17 cellular contexts compared by ENCODE assay signal in genomic region chr6:157486632-157487031, GRCh38.
DNase-seq lines count a peak whose midpoint lies in the region; ATAC-seq and TF ChIP-seq lines count a peak whose summit lies in the region.
"Had no signal": no experiment of that assay in that cellular context is flagged by ENCODE, and none has a peak within 500 bp of the region (broad histone marks: within the 10 kb centered on the region; RNA-seq: fewer than 3 reads in every experiment).

No MANE protein-coding gene starts in this region.

- no peak overlapping the region for H3K4me2 ChIP-seq in DND-41 (ENCODE audit: insufficient read depth, low read length)

- CTCF ChIA-PET in HEK293 (lab: Yijun Ruan, JAX): interaction anchor here (0.5 kb wide), 1 partner anchor 181 kb away, joined by 3 read pairs; no protein-coding TSS in a partner anchor
- CTCF ChIA-PET in activated CD8-positive, alpha-beta T cell treated with anti-CD3 and anti-CD28 coated beads, Interleukin-2, amount 10 ng/mL, durations not matched to agents 7 days and 5 days (lab: Charles Lee): interaction anchor here (1.0 to 1.5 kb wide), 2 partner anchors 25 to 40 kb away, joined by 3 to 7 read pairs; no protein-coding TSS in a partner anchor
- CTCF ChIA-PET in naive thymus-derived CD4-positive, alpha-beta T cell (lab: Charles Lee): no interaction called here

- no peaks in the 10 kb centered on the region for H3K36me3 ChIP-seq in DND-41 (ENCODE audit: insufficient read depth, low read length)
- H3K36me3 ChIP-seq in HEK293 (ENCODE audit: control insufficient read depth in 2 of 2, insufficient read depth in 1 of 2, low read length in 2 of 2): no peaks in the 10 kb centered on the region
- no peaks in the 10 kb centered on the region for H3K36me3 ChIP-seq in naive thymus-derived CD4-positive, alpha-beta T cell (ENCODE audit: control insufficient read depth in 2 of 3, insufficient read depth in 3 of 3, low read length in 3 of 3)
- H3K36me3 ChIP-seq: BE2C, upper lobe of left lung had no signal

- TF ChIP-seq CTCF in DND-41 (IDR thresholded peaks at IDR 0.05; ENCODE audit: borderline replicate concordance, extremely low read depth, low read length, poor library complexity, severe bottlenecking): no peak
- no peak for TF ChIP-seq CTCF in HEK293 (tag by site-specific recombination; IDR thresholded peaks at IDR 0.05)

- no peaks in the 10 kb centered on the region for H3K4me1 ChIP-seq in DND-41 (ENCODE audit: insufficient read depth, low read length)
- H3K4me1 ChIP-seq in HEK293 (ENCODE audit: control insufficient read depth, insufficient read depth, low read length): peaks cover 20% of the 10 kb centered on the region
- peaks cover 14% of the 10 kb centered on the region in 2 donors for H3K4me1 ChIP-seq in naive thymus-derived CD4-positive, alpha-beta T cell (ENCODE audit: control insufficient read depth in 2 of 2, insufficient read depth in 2 of 2, low read length in 2 of 2)

- H3K9me3 Mint-ChIP-seq in activated CD8-positive, alpha-beta T cell treated with anti-CD3 and anti-CD28 coated beads, Interleukin-2, amount 10 ng/mL, durations not matched to agents 7 days and 5 days (ENCODE audit: insufficient read depth): no peaks in the 10 kb centered on the region
- H3K9me3 Mint-ChIP-seq in naive thymus-derived CD4-positive, alpha-beta T cell: peaks cover 0 to 4% (median 0%) of the 10 kb centered on the region in 11 donors

- no peak overlapping the region for H3K27ac ChIP-seq in DND-41 (ENCODE audit: low read length)
- H3K27ac ChIP-seq in HEK293 (ENCODE audit: extremely low read depth, low read depth, low read length): no peak overlapping the region
- no peak overlapping the region for H3K27ac ChIP-seq in naive thymus-derived CD4-positive, alpha-beta T cell (ENCODE audit: low read depth, low read length)
- H3K27ac ChIP-seq: coronary artery, GM23248, upper lobe of left lung had no signal

- no peaks in the 10 kb centered on the region for H4K20me1 ChIP-seq in DND-41 (ENCODE audit: insufficient read depth, low read length)

- no peak for DNase-seq in DND-41
- peak; percentile 68 for DNase-seq in activated CD8-positive, alpha-beta T cell treated with anti-CD3 and anti-CD28 coated beads, Interleukin-2, amount 10 ng/mL, durations not matched to agents 7 days and 5 days
- peak in 5 of 9 donors; percentile 30 to 58 (median 42) for DNase-seq in naive thymus-derived CD4-positive, alpha-beta T cell
- no peak for DNase-seq in MV-4-11 (lab: John Stamatoyannopoulos, UW)
- DNase-seq in iPS-NIHi7 (ENCODE audit: extremely low spot score): no peak
- no peak for DNase-seq in NCI-H2227 (lab: John Stamatoyannopoulos, UW; ENCODE audit: unreplicated experiment)
- DNase-seq: activated CD8-positive, alpha-beta memory T cell treated with anti-CD3 and anti-CD28 coated beads for 24 hours; amniotic stem cell; BE2C; GM23248; KG1; NCI-H1436 treated with DMSO at 0.1 percent for 48 hours; stimulated activated CD4-positive, alpha-beta T cell treated with anti-CD3 and anti-CD28 coated beads, Interleukin-2, amount 100 ng/mL, for 24 hours; stimulated activated CD8-positive, alpha-beta memory T cell treated with anti-CD3 and anti-CD28 coated beads, Interleukin-4, amount 100 ng/mL, for 48 hours; upper lobe of left lung had no signal

- peaks cover 29% of the 10 kb centered on the region for H3K27me3 ChIP-seq in DND-41 (ENCODE audit: insufficient read depth, low read length, poor library complexity)
- H3K27me3 ChIP-seq in naive thymus-derived CD4-positive, alpha-beta T cell (ENCODE audit: control insufficient read depth in 2 of 2, insufficient read depth in 2 of 2, low read length in 2 of 2): no peaks in the 10 kb centered on the region
- H3K27me3 ChIP-seq: BE2C, upper lobe of left lung had no signal

- H3K9ac ChIP-seq in DND-41 (ENCODE audit: low read depth, low read length): no peak overlapping the region
- H3K9ac ChIP-seq: GM23248 had no signal

- H3K9me3 ChIP-seq in DND-41 (ENCODE audit: insufficient read depth, low read length, severe bottlenecking) (no peaks in the 10 kb centered on the region), HEK293 (ENCODE audit: control insufficient read depth, insufficient read depth, low read depth, low read length) (no peaks in the 10 kb centered on the region)
- no peaks in the 10 kb centered on the region for H3K9me3 ChIP-seq in naive thymus-derived CD4-positive, alpha-beta T cell (ENCODE audit: control insufficient read depth in 2 of 3, low read length in 3 of 3)
- H3K9me3 ChIP-seq: BE2C, upper lobe of left lung had no signal

- H3K79me2 ChIP-seq in DND-41 (ENCODE audit: insufficient read depth, low read length): no peaks in the 10 kb centered on the region

- H3K27ac Mint-ChIP-seq in activated CD8-positive, alpha-beta T cell treated with anti-CD3 and anti-CD28 coated beads, Interleukin-2, amount 10 ng/mL, durations not matched to agents 7 days and 5 days: peak overlapping the region; percentile 81
- peak overlapping the region; percentile 3 to 82 (median 69) for H3K27ac Mint-ChIP-seq in naive thymus-derived CD4-positive, alpha-beta T cell

- H3K4me3 Mint-ChIP-seq in activated CD8-positive, alpha-beta T cell treated with anti-CD3 and anti-CD28 coated beads, Interleukin-2, amount 10 ng/mL, durations not matched to agents 7 days and 5 days: peak overlapping the region; percentile 24
- H3K4me3 Mint-ChIP-seq in naive thymus-derived CD4-positive, alpha-beta T cell: peak overlapping the region in 9 of 10 donors; percentile 10 to 67 (median 47)

- no peak overlapping the region for H3K4me3 ChIP-seq in DND-41 (ENCODE audit: low read depth in 1 of 2, low read length in 2 of 2)
- no peak overlapping the region for H3K4me3 ChIP-seq in HEK293 (ENCODE audit: low read depth, low read length)
- no peak overlapping the region for H3K4me3 ChIP-seq in naive thymus-derived CD4-positive, alpha-beta T cell (ENCODE audit: low read length)
- H3K4me3 ChIP-seq: coronary artery, GM23248, upper lobe of left lung had no signal

- POLR2A ChIA-PET in HEK293 (lab: Yijun Ruan, JAX): no interaction called here
- POLR2A ChIA-PET in activated CD8-positive, alpha-beta T cell treated with anti-CD3 and anti-CD28 coated beads, Interleukin-2, amount 10 ng/mL, durations not matched to agents 7 days and 5 days (lab: Charles Lee): interaction anchor here (1.0 to 1.4 kb wide), 3 partner anchors 12 to 107 kb away, joined by 3 to 5 read pairs (median 4); no protein-coding TSS in a partner anchor
- POLR2A ChIA-PET in naive thymus-derived CD4-positive, alpha-beta T cell (lab: Charles Lee): interaction anchor here (1.3 kb wide), 1 partner anchor 48 kb away, joined by 4 read pairs; no protein-coding TSS in a partner anchor

- intact Hi-C loops in naive thymus-derived CD4-positive, alpha-beta T cell (cut with micrococcal nuclease): no loop called here

- peak; percentile 50; the same call in 1 of the 3 replicates for ATAC-seq in DND-41 (ENCODE audit: insufficient read depth, low read depth)
- peak; percentile 85 for ATAC-seq in activated CD8-positive, alpha-beta T cell treated with anti-CD3 and anti-CD28 coated beads, Interleukin-2, amount 10 ng/mL, durations not matched to agents 7 days and 5 days
- peak; percentile 66 for ATAC-seq in naive thymus-derived CD4-positive, alpha-beta T cell

- no peak overlapping the region for H2AFZ ChIP-seq in DND-41 (ENCODE audit: low read depth, low read length)
- H2AFZ ChIP-seq: GM23248 had no signal

- peaks cover 59% of the 10 kb centered on the region for H3K4me1 Mint-ChIP-seq in activated CD8-positive, alpha-beta T cell treated with anti-CD3 and anti-CD28 coated beads, Interleukin-2, amount 10 ng/mL, durations not matched to agents 7 days and 5 days (ENCODE audit: low read depth)
- peaks cover 18 to 45% (median 24%) of the 10 kb centered on the region in 7 donors for H3K4me1 Mint-ChIP-seq in naive thymus-derived CD4-positive, alpha-beta T cell

- peaks cover 9% of the 10 kb centered on the region for H3K27me3 Mint-ChIP-seq in activated CD8-positive, alpha-beta T cell treated with anti-CD3 and anti-CD28 coated beads, Interleukin-2, amount 10 ng/mL, durations not matched to agents 7 days and 5 days (ENCODE audit: low read depth)
- H3K27me3 Mint-ChIP-seq in naive thymus-derived CD4-positive, alpha-beta T cell: peaks cover 5 to 8% (median 7%) of the 10 kb centered on the region in 5 donors

- peaks cover 3% of the 10 kb centered on the region for H3K36me3 Mint-ChIP-seq in activated CD8-positive, alpha-beta T cell treated with anti-CD3 and anti-CD28 coated beads, Interleukin-2, amount 10 ng/mL, durations not matched to agents 7 days and 5 days (ENCODE audit: low read depth)
- peaks cover 0 to 14% (median 0%) of the 10 kb centered on the region in 5 donors for H3K36me3 Mint-ChIP-seq in naive thymus-derived CD4-positive, alpha-beta T cell

TF ChIP-seq in HEK293, 187 proteins besides CTCF, POLR2A, EP300 and RAD21:
- no peak for TF ChIP-seq ZNF768 (tag by site-specific recombination; IDR thresholded peaks at IDR 0.05)
- 0 out of 2 replicates have a peak, but pooled peaks have one; percentile 50 for TF ChIP-seq ZBTB17 (tag by site-specific recombination; IDR thresholded peaks at IDR 0.05)
- TF ChIP-seq ZBTB20 (tag by site-specific recombination; IDR thresholded peaks at IDR 0.05): no peak
- TF ChIP-seq MYNN (tag by site-specific recombination; IDR thresholded peaks at IDR 0.05; ENCODE audit: borderline replicate concordance): no peak

Comparison
In these comparisons a context has a peak if more than half of its experiments do, and no peak if none do; other contexts are left out.
1. DNase-seq: peak in activated CD8-positive, alpha-beta T cell treated with anti-CD3 and anti-CD28 coated beads, Interleukin-2, amount 10 ng/mL, durations not matched to agents 7 days and 5 days (single experiment) and naive thymus-derived CD4-positive, alpha-beta T cell (5 of 9); none in DND-41 (single experiment), MV-4-11 (single experiment), iPS-NIHi7 (single experiment) and NCI-H2227 (single experiment).
2. Peak in every context shown above with its lines, with median percentiles within 50 percentile points of each other: ATAC-seq.